In genomic region chr11:95157824-95158223, GRCh38 we compare ENCODE assay signal across 1 cellular context.
TF ChIP-seq lines count a peak whose summit lies in the region.

No MANE protein-coding gene starts in this region.

TF ChIP-seq in K562, 482 proteins besides CTCF, POLR2A, EP300 and RAD21 (continued from another document):
- TF ChIP-seq ARID3A (IDR thresholded peaks at IDR 0.05; ENCODE audit: borderline replicate concordance, low read depth, low read length) (no peak), RBM25 (IDR thresholded peaks at IDR 0.05; ENCODE audit: low read depth, low read length, severe bottlenecking) (peak; percentile 56), KDM4B (IDR thresholded peaks at IDR 0.05; ENCODE audit: borderline replicate concordance in 2 of 2, low read depth in 1 of 2) (no peak), NR2F6 (CRISPR knock-in tag; IDR thresholded peaks at IDR 0.05) (no peak), HDAC3 (IDR thresholded peaks at IDR 0.05; ENCODE audit: borderline replicate concordance, partially characterized antibody) (no peak), ADNP (tag; IDR thresholded peaks at IDR 0.05) (peak; percentile 49; the same call in 1 of the 2 replicates), PTTG1 (tag; IDR thresholded peaks at IDR 0.05; ENCODE audit: low read depth) (no peak), ZNF41 (CRISPR knock-in tag; conservative IDR thresholded peaks at IDR 0.05) (no peak), MAFF (IDR thresholded peaks at IDR 0.05; ENCODE audit: low read length) (no peak), BCOR (IDR thresholded peaks at IDR 0.05) (peak; percentile 79), MGA (IDR thresholded peaks at IDR 0.05) (no peak), ZFP36 (IDR thresholded peaks at IDR 0.05; ENCODE audit: low read depth, low read length, partially characterized antibody) (peak; percentile 43)
- TF ChIP-seq, protein P1, sequence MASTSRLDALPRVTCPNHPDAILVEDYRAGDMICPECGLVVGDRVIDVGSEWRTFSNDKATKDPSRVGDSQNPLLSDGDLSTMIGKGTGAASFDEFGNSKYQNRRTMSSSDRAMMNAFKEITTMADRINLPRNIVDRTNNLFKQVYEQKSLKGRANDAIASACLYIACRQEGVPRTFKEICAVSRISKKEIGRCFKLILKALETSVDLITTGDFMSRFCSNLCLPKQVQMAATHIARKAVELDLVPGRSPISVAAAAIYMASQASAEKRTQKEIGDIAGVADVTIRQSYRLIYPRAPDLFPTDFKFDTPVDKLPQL (IDR thresholded peaks at IDR 0.05; ENCODE audit: extremely low read depth, insufficient read length), result no peak
- TF ChIP-seq, protein P2, sequence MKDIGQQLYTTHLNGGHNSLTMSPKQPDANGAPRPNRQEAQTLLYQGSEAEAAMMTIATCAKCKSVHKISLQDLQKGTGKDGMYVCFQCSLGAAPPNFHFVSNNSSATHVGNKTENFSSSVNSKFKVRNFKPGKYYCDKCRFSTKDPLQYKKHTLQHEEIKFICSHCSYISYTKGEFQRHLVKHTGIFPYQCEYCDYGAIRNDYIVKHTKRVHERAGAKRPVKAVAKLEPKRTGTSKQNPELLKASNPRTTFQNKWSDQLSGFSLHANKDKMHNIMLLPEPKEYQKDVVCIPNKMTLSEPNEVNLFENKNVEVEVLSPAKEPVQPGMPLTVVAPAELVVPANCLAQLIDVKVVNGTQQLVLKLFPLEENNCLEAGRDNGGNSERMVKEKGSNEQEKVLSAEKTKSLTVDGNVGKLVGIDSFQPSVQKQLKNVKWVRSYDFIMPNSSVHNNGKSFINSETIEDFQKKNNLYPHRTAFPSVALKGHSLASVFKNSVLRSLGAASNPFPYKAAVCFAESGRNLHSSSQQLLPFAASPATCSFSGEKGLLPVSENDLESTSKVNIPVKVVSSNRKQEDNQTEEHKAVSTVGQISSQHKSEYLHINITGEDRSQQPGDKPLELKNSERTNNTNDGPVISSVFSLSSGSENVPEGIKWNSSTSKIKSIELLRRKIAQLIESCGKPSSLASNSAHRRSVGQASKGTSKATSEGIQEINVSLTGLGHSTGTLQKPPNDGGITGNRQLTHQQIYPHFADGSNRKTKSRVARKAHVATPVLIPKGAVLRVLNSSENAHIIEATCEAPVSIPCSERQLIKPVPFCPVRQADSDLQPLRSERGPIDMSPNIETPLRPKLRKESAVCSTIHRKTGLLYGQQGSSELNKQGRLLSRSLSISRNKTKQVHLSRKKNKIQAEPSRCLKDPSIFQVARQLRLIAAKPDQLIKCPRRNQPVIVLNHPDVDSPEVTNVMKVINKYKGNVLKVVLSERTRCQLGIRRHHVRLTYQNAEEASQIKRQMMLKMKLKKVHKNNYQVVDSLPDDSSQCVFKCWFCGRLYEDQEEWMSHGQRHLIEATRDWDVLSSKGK (CRISPR knock-in tag; IDR thresholded peaks at IDR 0.05), result no peak
